ENCODE assay signal across 29 cellular contexts in genomic region chr5:38070304-38070703, GRCh38.
"Had no signal": no experiment of that assay in that cellular context is flagged by ENCODE, and none has a peak within 500 bp of the region (broad histone marks: within the 10 kb centered on the region; RNA-seq: fewer than 3 reads in every experiment).

No MANE protein-coding gene starts in this region.

- ATAC-seq: lower lobe of right lung; naive thymus-derived CD8-positive, alpha-beta T cell; psoas muscle; sciatic nerve; stimulated activated naive B cell treated with anti-CD40 and anti-IgM and Interleukin-4, amounts not matched to agents 10 μg/mL and 1 μg/mL and 100 μg/mL, for 72 hours; stimulated activated naive CD8-positive, alpha-beta T cell treated with anti-CD3 and anti-CD28 coated beads, Interleukin-15, Interleukin-2, amounts not matched to agents 100 U/mL and 50 U/mL, for 24 hours; upper lobe of right lung had no signal

- FAIRE-seq: keratinocyte had no signal

- H3K9me3 ChIP-seq: neutrophil, psoas muscle, right atrium auricular region, testis, thyroid gland, transverse colon, upper lobe of right lung, uterus had no signal

- H3K27ac Mint-ChIP-seq: naive thymus-derived CD8-positive, alpha-beta T cell; nephron; stimulated activated naive B cell treated with anti-CD40 and anti-IgM and Interleukin-4, amounts not matched to agents 10 μg/mL and 1 μg/mL and 100 μg/mL, for 72 hours had no signal

- H3K9ac ChIP-seq: parathyroid adenoma had no signal

- H3K36me3 ChIP-seq: lower lobe of right lung, neutrophil, right atrium auricular region, stomach, thyroid gland, transverse colon, upper lobe of right lung, uterus had no signal

- H3K4me3 Mint-ChIP-seq: naive thymus-derived CD8-positive, alpha-beta T cell; nephron; neural crest cell; stimulated activated naive B cell treated with anti-CD40 and anti-IgM and Interleukin-4, amounts not matched to agents 10 μg/mL and 1 μg/mL and 100 μg/mL, for 72 hours had no signal

- H3K36me3 Mint-ChIP-seq: stimulated activated naive B cell treated with anti-CD40 and anti-IgM and Interleukin-4, amounts not matched to agents 10 μg/mL and 1 μg/mL and 100 μg/mL, for 72 hours had no signal

- DNase-seq: hippocampal formation; kidney glomerular epithelial cell; left cardiac atrium; lower lobe of right lung; mammary epithelial cell; mesenchymal stem cell; naive thymus-derived CD8-positive, alpha-beta T cell; occipital lobe; psoas muscle; stimulated activated CD4-positive, alpha-beta T cell treated with anti-CD3 and anti-CD28 coated beads, Interleukin-12 subunit alpha, Interleukin-12 subunit beta, amount 100 ng/mL, for 4 hours; stimulated activated CD4-positive, alpha-beta T cell treated with anti-CD3 and anti-CD28 coated beads, Interleukin-15, amount 100 ng/mL, for 24 hours; stimulated activated CD4-positive, alpha-beta T cell treated with anti-CD3 and anti-CD28 coated beads, Interleukin-2, amount 100 ng/mL, for 24 hours; stimulated activated CD4-positive, alpha-beta T cell treated with anti-CD3 and anti-CD28 coated beads, Interleukin-4, amount 100 ng/mL, for 1 hour; stimulated activated naive B cell treated with anti-CD40 and anti-IgM and Interleukin-4, amounts not matched to agents 10 μg/mL and 1 μg/mL and 100 μg/mL, for 72 hours; stimulated activated naive CD8-positive, alpha-beta T cell treated with anti-CD3 and anti-CD28 coated beads, Interleukin-15, Interleukin-2, amounts not matched to agents 100 U/mL and 50 U/mL, for 24 hours; stomach; testis; thyroid gland; transverse colon; upper lobe of right lung; uterus had no signal

- H3K9me3 Mint-ChIP-seq: neural crest cell had no signal

- H3K79me2 ChIP-seq: parathyroid adenoma had no signal

- H3K27me3 ChIP-seq: neutrophil, right atrium auricular region, stomach, testis, thyroid gland, transverse colon, upper lobe of right lung, uterus had no signal

- H3K4me1 Mint-ChIP-seq: naive thymus-derived CD8-positive, alpha-beta T cell; neural crest cell; stimulated activated naive B cell treated with anti-CD40 and anti-IgM and Interleukin-4, amounts not matched to agents 10 μg/mL and 1 μg/mL and 100 μg/mL, for 72 hours had no signal

- H3K4me3 ChIP-seq: lower lobe of right lung, psoas muscle, right atrium auricular region, skin epidermis, stomach, testis, thyroid gland, transverse colon, upper lobe of right lung, uterus had no signal

- H3K4me1 ChIP-seq: lower lobe of right lung, parathyroid adenoma, psoas muscle, right atrium auricular region, stomach, testis, thyroid gland, transverse colon, upper lobe of right lung, uterus had no signal

- H3K27ac ChIP-seq: lower lobe of right lung, neutrophil, parathyroid adenoma, psoas muscle, right atrium auricular region, skin epidermis, stomach, testis, thyroid gland, transverse colon, upper lobe of right lung, uterus had no signal

- H2AFZ ChIP-seq: parathyroid adenoma had no signal

- H3K27me3 Mint-ChIP-seq: stimulated activated naive B cell treated with anti-CD40 and anti-IgM and Interleukin-4, amounts not matched to agents 10 μg/mL and 1 μg/mL and 100 μg/mL, for 72 hours had no signal
